27 cellular contexts compared by ENCODE assay signal in genomic region chr14:44766285-44766684, GRCh38.
"Had no signal": no experiment of that assay in that cellular context is flagged by ENCODE, and none has a peak within 500 bp of the region (broad histone marks: within the 10 kb centered on the region; RNA-seq: fewer than 3 reads in every experiment).

No MANE protein-coding gene starts in this region.

- H3K9me3 ChIP-seq: colonic mucosa, esophagus squamous epithelium, gastrocnemius medialis, heart right ventricle, left lung, lower lobe of right lung, mucosa of descending colon had no signal

- H3K27me3 ChIP-seq: colonic mucosa, esophagus squamous epithelium, gastrocnemius medialis, heart right ventricle, left lung had no signal

- DNase-seq: colonic mucosa; cortex of kidney; effector CD8-positive, alpha-beta T cell; effector memory CD8-positive, alpha-beta T cell; endodermal cell; erythroblast; esophagus squamous epithelium; foreskin fibroblast; foreskin melanocyte; gastrocnemius medialis; glutamatergic neuron; head of caudate nucleus; heart right ventricle; hippocampal formation; left cardiac atrium; left lung; left ventricle myocardium superior; lower lobe of right lung; mesenchymal stem cell; mucosa of descending colon had no signal

- H3K4me1 ChIP-seq: colonic mucosa, esophagus squamous epithelium, gastrocnemius medialis, heart right ventricle, left lung, lower lobe of right lung had no signal

- H3K4me3 Mint-ChIP-seq: dendritic cell treated with granulocyte-macrophage colony-stimulating factor and Interleukin-4, amounts not matched to agents 40 ng/mL and 50 ng/mL, for 4 days; effector memory CD8-positive, alpha-beta T cell; endodermal cell; mesothelial cell of epicardium had no signal

- FAIRE-seq: endometrium, islet of Langerhans, keratinocyte had no signal

- H3K27ac Mint-ChIP-seq: dendritic cell treated with granulocyte-macrophage colony-stimulating factor and Interleukin-4, amounts not matched to agents 40 ng/mL and 50 ng/mL, for 4 days; effector memory CD8-positive, alpha-beta T cell; endodermal cell; mesothelial cell of epicardium had no signal

- H3K36me3 Mint-ChIP-seq: mesothelial cell of epicardium had no signal

- H3K27ac ChIP-seq: colonic mucosa, epithelial cell of prostate, esophagus squamous epithelium, gastrocnemius medialis, heart right ventricle, left lung, lower lobe of right lung had no signal

- H3K4me3 ChIP-seq: colonic mucosa, esophagus squamous epithelium, gastrocnemius medialis, heart right ventricle, left lung, lower lobe of right lung, mucosa of descending colon had no signal

- H3K36me3 ChIP-seq: colonic mucosa, esophagus squamous epithelium, gastrocnemius medialis, heart right ventricle, left lung, lower lobe of right lung had no signal

- H3K27me3 Mint-ChIP-seq: dendritic cell treated with granulocyte-macrophage colony-stimulating factor and Interleukin-4, amounts not matched to agents 40 ng/mL and 50 ng/mL, for 4 days; effector memory CD8-positive, alpha-beta T cell had no signal

- H3K9me3 Mint-ChIP-seq: dendritic cell treated with granulocyte-macrophage colony-stimulating factor and Interleukin-4, amounts not matched to agents 40 ng/mL and 50 ng/mL, for 4 days; effector memory CD8-positive, alpha-beta T cell; endodermal cell; mesothelial cell of epicardium had no signal

- ATAC-seq: effector memory CD8-positive, alpha-beta T cell; esophagus mucosa; gastrocnemius medialis; heart right ventricle; left cardiac atrium; left lung; left ventricle myocardium superior; lower lobe of right lung; mucosa of descending colon had no signal
